In genomic region chr2:132503621-132504200, GRCh38 we compare ENCODE assay signal across 26 cellular contexts.
DNase-seq lines count a peak whose midpoint lies in the region; ATAC-seq, FAIRE-seq and TF ChIP-seq lines count a peak whose summit lies in the region.
"Had no signal": no experiment of that assay in that cellular context is flagged by ENCODE, and none has a peak within 500 bp of the region (broad histone marks: within the 10 kb centered on the region; RNA-seq: fewer than 3 reads in every experiment).

No MANE protein-coding gene starts in this region.

- no peaks in the 10 kb centered on the region for H3K9me3 ChIP-seq in astrocyte (ENCODE audit: insufficient read depth, low read depth, low read length)
- H3K9me3 ChIP-seq: neutrophil had no signal

- H3K36me3 ChIP-seq in astrocyte (ENCODE audit: insufficient read depth, low read length): no peaks in the 10 kb centered on the region
- H3K36me3 ChIP-seq: neutrophil had no signal

- no peaks in the 10 kb centered on the region for H3K4me1 ChIP-seq in astrocyte (ENCODE audit: insufficient read depth, low read length)

- no peak overlapping the region for H2AFZ ChIP-seq in astrocyte (ENCODE audit: low read depth, low read length)

- H3K4me3 Mint-ChIP-seq in HFFc6: no peak overlapping the region
- no peak overlapping the region for H3K4me3 Mint-ChIP-seq in astrocyte (ENCODE audit: unreplicated experiment)
- H3K4me3 Mint-ChIP-seq: activated CD4-positive, alpha-beta memory T cell treated with anti-CD3 and anti-CD28 coated beads, Interleukin-2, amount 10 ng/mL, durations not matched to agents 7 days and 5 days; CD8-positive, alpha-beta T cell; T-helper 2 cell treated with Interferon-gamma antibody and Interleukin-4, amounts not matched to agents 5 μg/mL and 100 μg/mL, for 36 hours had no signal

- peaks cover 27% of the 10 kb centered on the region for H3K9me3 Mint-ChIP-seq in HFFc6
- peaks cover 15% of the 10 kb centered on the region for H3K9me3 Mint-ChIP-seq in astrocyte (ENCODE audit: unreplicated experiment)

- H3K4me1 Mint-ChIP-seq in HFFc6 (ENCODE audit: low read depth) (no peaks in the 10 kb centered on the region), astrocyte (ENCODE audit: low read depth, unreplicated experiment) (no peaks in the 10 kb centered on the region)
- H3K4me1 Mint-ChIP-seq: activated CD4-positive, alpha-beta memory T cell treated with anti-CD3 and anti-CD28 coated beads, Interleukin-2, amount 10 ng/mL, durations not matched to agents 7 days and 5 days had no signal

- H4K20me1 ChIP-seq in astrocyte (ENCODE audit: insufficient read depth, low read length): no peaks in the 10 kb centered on the region

- no peak overlapping the region for H3K9ac ChIP-seq in astrocyte (ENCODE audit: low read length)

- no peaks in the 10 kb centered on the region for H3K36me3 Mint-ChIP-seq in HFFc6 (ENCODE audit: low read depth)
- H3K36me3 Mint-ChIP-seq in astrocyte (ENCODE audit: low read depth, unreplicated experiment): peaks cover 4% of the 10 kb centered on the region
- H3K36me3 Mint-ChIP-seq: CD8-positive, alpha-beta T cell had no signal

- DNase-seq in AG10803 (ENCODE audit: low read depth) (peak; percentile 85), HFFc6 (peak; percentile 3), astrocyte (ENCODE audit: low read depth) (peak; percentile 10), kidney tubule cell (ENCODE audit: low spot score) (peak; percentile 26), Kasumi-1 (lab: John Stamatoyannopoulos, UW) (no peak), Ammon's horn (ENCODE audit: low spot score) (no peak), middle frontal gyrus (ENCODE audit: extremely low spot score, low spot score) (no peak)
- DNase-seq: ACHN; activated CD4-positive, alpha-beta memory T cell treated with anti-CD3 and anti-CD28 coated beads, Interleukin-2, amount 10 ng/mL, durations not matched to agents 7 days and 5 days; activated CD4-positive, CD25-positive, alpha-beta regulatory T cell; activated naive CD4-positive, alpha-beta T cell treated with Interleukin-2 at 50 U/mL for 16 hours; activated T-cell treated with anti-CD3 and anti-CD28 coated beads, Interleukin-2, amount 50 U/mL, for 1 hour; anterior cingulate cortex; CD8-positive, alpha-beta T cell; DND-41; left cardiac atrium; NCI-H1436 treated with DMSO at 0.1 percent for 48 hours; NCI-H2171; stimulated activated CD4-positive, alpha-beta T cell treated with anti-CD3 and anti-CD28 coated beads, Interleukin-12 subunit alpha, Interleukin-12 subunit beta, amount 100 ng/mL, for 4 hours; substantia nigra had no signal

- H3K4me3 ChIP-seq in AG10803 (ENCODE audit: low read length) (no peak overlapping the region), astrocyte (ENCODE audit: insufficient read depth, low read depth, low read length) (no peak overlapping the region)

- no peak overlapping the region for H3K4me2 ChIP-seq in astrocyte (ENCODE audit: low read length)

- H3K27ac Mint-ChIP-seq in HFFc6 (no peak overlapping the region), astrocyte (ENCODE audit: unreplicated experiment) (no peak overlapping the region)
- H3K27ac Mint-ChIP-seq: activated CD4-positive, alpha-beta memory T cell treated with anti-CD3 and anti-CD28 coated beads, Interleukin-2, amount 10 ng/mL, durations not matched to agents 7 days and 5 days; CD8-positive, alpha-beta T cell; T-helper 2 cell treated with Interferon-gamma antibody and Interleukin-4, amounts not matched to agents 5 μg/mL and 100 μg/mL, for 36 hours had no signal

- H3K27me3 Mint-ChIP-seq in HFFc6 (ENCODE audit: insufficient read depth) (no peaks in the 10 kb centered on the region; the same call in 1 of the 2 replicates), astrocyte (ENCODE audit: low read depth, unreplicated experiment) (no peaks in the 10 kb centered on the region)
- H3K27me3 Mint-ChIP-seq: activated CD4-positive, alpha-beta memory T cell treated with anti-CD3 and anti-CD28 coated beads, Interleukin-2, amount 10 ng/mL, durations not matched to agents 7 days and 5 days had no signal

- no peaks in the 10 kb centered on the region for H3K79me2 ChIP-seq in astrocyte (ENCODE audit: insufficient read depth, low read length)

- H3K27me3 ChIP-seq in astrocyte (ENCODE audit: insufficient read depth, low read length): no peaks in the 10 kb centered on the region
- H3K27me3 ChIP-seq: neutrophil had no signal

- H3K27ac ChIP-seq in astrocyte (ENCODE audit: low read depth, low read length): no peak overlapping the region
- H3K27ac ChIP-seq: neutrophil had no signal

- ATAC-seq in GM19328 (IDR thresholded peaks at IDR 0.05; ENCODE audit: unreplicated experiment): no peak
- ATAC-seq: CD8-positive, alpha-beta T cell; left cardiac atrium; Panc1 had no signal

- no peak for TF ChIP-seq CTCF in AG10803 (conservative IDR thresholded peaks at IDR 0.05; ENCODE audit: low read length)
- TF ChIP-seq CTCF in HFFc6 (IDR thresholded peaks at IDR 0.05): no peak
- TF ChIP-seq CTCF in astrocyte (IDR thresholded peaks at IDR 0.05; ENCODE audit: insufficient read depth, low read depth, low read length): no peak

- FAIRE-seq in astrocyte (lab: Jason Lieb, UNC): no peak
- FAIRE-seq: endometrium, H1 had no signal

Comparison
In these comparisons a context has a peak if more than half of its experiments do, and no peak if none do; other contexts are left out.
1. DNase-seq: peak in AG10803 (single experiment), HFFc6 (single experiment), astrocyte (single experiment) and kidney tubule cell (single experiment); none in Kasumi-1 (0 of 2), Ammon's horn (single experiment) and middle frontal gyrus (single experiment).